In the genomic region with DNA sequence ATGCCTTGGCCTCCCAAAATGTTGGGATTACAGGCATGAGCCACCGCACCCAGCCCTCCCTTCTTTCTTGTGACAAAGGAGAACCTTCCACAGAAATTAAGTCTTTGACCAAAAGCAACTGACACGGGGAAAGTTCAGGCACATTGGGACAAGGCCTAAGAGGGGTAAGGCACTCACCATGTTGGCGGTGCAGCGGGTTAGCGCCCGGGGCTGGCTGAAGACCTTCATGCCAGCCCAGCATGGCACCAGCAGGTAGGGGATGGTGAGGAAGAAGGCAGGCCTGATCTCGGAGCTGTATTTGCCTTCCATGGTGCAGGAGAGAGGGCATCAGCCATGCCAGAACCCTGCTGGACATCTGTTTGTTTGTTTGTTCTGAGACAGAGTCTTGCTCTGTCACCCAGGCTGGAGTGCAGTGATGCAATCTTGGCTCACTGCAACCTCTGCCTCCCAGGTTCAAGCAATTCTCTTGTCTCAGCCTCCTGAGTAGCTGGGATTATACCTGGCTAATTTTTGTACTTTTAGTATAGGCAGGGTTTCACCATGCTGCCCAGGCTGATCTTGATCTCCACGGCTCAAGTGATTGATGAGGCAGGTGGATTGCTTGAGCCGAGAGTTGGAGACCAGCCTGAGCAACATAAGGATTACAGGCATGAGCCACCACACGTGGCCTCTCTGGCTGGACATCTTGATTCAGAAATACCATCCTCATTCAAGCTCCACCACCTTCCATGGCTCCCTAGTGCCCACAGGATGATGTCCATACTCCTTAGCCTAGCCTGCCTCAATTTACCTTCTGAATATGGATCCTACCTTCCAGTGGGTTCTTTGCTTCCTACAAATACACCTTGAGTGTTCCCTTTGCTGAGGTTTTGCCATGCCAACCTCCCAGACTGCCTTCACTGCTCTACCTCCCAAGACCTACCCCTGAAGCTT, we compare ENCODE assay signal across 1 cellular context.
TF ChIP-seq lines count a peak whose summit lies in the region.

No MANE protein-coding gene starts in this region.

TF ChIP-seq in SK-N-SH, 30 proteins besides CTCF, POLR2A, EP300 and RAD21:
- TF ChIP-seq RFX5 (IDR thresholded peaks at IDR 0.05; ENCODE audit: low read length) (no peak), MXI1 (IDR thresholded peaks at IDR 0.05; ENCODE audit: low read depth, low read length) (no peak), GATA2 (CRISPR knock-in tag; IDR thresholded peaks at IDR 0.05) (no peak), POLR2AphosphoS5 (IDR thresholded peaks at IDR 0.05; ENCODE audit: low read depth, low read length) (no peak), FOXJ3 (CRISPR knock-in tag; IDR thresholded peaks at IDR 0.05) (no peak), RXRA (IDR thresholded peaks at IDR 0.05; ENCODE audit: borderline replicate concordance, low read depth) (no peak), YY1 (IDR thresholded peaks at IDR 0.05; ENCODE audit: low read depth) (no peak), TCF12 (IDR thresholded peaks at IDR 0.05) (no peak), TEAD4 (IDR thresholded peaks at IDR 0.05; ENCODE audit: borderline replicate concordance, insufficient read depth) (no peak), EZH2phosphoT487 (IDR thresholded peaks at IDR 0.05; ENCODE audit: borderline replicate concordance, low read depth) (no peak)
- TF ChIP-seq, protein P1, sequence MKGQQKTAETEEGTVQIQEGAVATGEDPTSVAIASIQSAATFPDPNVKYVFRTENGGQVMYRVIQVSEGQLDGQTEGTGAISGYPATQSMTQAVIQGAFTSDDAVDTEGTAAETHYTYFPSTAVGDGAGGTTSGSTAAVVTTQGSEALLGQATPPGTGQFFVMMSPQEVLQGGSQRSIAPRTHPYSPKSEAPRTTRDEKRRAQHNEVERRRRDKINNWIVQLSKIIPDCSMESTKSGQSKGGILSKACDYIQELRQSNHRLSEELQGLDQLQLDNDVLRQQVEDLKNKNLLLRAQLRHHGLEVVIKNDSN (IDR thresholded peaks at IDR 0.05; ENCODE audit: borderline replicate concordance, low read depth) = no peak
- TF ChIP-seq, protein P2, sequence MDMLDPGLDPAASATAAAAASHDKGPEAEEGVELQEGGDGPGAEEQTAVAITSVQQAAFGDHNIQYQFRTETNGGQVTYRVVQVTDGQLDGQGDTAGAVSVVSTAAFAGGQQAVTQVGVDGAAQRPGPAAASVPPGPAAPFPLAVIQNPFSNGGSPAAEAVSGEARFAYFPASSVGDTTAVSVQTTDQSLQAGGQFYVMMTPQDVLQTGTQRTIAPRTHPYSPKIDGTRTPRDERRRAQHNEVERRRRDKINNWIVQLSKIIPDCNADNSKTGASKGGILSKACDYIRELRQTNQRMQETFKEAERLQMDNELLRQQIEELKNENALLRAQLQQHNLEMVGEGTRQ (IDR thresholded peaks at IDR 0.05; ENCODE audit: borderline replicate concordance, low read depth, low read length) = no peak
- TF ChIP-seq, protein P3, sequence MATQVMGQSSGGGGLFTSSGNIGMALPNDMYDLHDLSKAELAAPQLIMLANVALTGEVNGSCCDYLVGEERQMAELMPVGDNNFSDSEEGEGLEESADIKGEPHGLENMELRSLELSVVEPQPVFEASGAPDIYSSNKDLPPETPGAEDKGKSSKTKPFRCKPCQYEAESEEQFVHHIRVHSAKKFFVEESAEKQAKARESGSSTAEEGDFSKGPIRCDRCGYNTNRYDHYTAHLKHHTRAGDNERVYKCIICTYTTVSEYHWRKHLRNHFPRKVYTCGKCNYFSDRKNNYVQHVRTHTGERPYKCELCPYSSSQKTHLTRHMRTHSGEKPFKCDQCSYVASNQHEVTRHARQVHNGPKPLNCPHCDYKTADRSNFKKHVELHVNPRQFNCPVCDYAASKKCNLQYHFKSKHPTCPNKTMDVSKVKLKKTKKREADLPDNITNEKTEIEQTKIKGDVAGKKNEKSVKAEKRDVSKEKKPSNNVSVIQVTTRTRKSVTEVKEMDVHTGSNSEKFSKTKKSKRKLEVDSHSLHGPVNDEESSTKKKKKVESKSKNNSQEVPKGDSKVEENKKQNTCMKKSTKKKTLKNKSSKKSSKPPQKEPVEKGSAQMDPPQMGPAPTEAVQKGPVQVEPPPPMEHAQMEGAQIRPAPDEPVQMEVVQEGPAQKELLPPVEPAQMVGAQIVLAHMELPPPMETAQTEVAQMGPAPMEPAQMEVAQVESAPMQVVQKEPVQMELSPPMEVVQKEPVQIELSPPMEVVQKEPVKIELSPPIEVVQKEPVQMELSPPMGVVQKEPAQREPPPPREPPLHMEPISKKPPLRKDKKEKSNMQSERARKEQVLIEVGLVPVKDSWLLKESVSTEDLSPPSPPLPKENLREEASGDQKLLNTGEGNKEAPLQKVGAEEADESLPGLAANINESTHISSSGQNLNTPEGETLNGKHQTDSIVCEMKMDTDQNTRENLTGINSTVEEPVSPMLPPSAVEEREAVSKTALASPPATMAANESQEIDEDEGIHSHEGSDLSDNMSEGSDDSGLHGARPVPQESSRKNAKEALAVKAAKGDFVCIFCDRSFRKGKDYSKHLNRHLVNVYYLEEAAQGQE (IDR thresholded peaks at IDR 0.05; ENCODE audit: low read depth, low read length) = no peak
TF ChIP-seq in SK-N-SH: peak in this region for 0.
